Comparison of ENCODE assay signal across 1 cellular context in genomic region chr20:2839732-2840137, GRCh38.
TF ChIP-seq lines count a peak whose summit lies in the region.

No MANE protein-coding gene starts in this region.

TF ChIP-seq in HepG2, 621 proteins besides CTCF, POLR2A, EP300 and RAD21 (continues in another document):
- no peak for TF ChIP-seq PBX3 (CRISPR knock-in tag; IDR thresholded peaks at IDR 0.05; ENCODE audit: borderline replicate concordance)
- TF ChIP-seq SNRNP70 (IDR thresholded peaks at IDR 0.05; ENCODE audit: low read depth, low read length): no peak
- TF ChIP-seq ZNF263 (CRISPR knock-in tag; IDR thresholded peaks at IDR 0.05): no peak
- no peak for TF ChIP-seq HMG20B (CRISPR knock-in tag; conservative IDR thresholded peaks at IDR 0.05)
- TF ChIP-seq ZNF230 (CRISPR knock-in tag; IDR thresholded peaks at IDR 0.05): no peak
- 0 out of 2 replicates have a peak, but pooled peaks have one; percentile 25 for TF ChIP-seq ZNF124 (CRISPR knock-in tag; IDR thresholded peaks at IDR 0.05)
- no peak for TF ChIP-seq ZFYVE20 (CRISPR knock-in tag; IDR thresholded peaks at IDR 0.05; ENCODE audit: borderline replicate concordance, low read depth)
- TF ChIP-seq ZNF891 (CRISPR knock-in tag; IDR thresholded peaks at IDR 0.05): no peak
- no peak for TF ChIP-seq TRIM24 (CRISPR knock-in tag; IDR thresholded peaks at IDR 0.05)
- no peak for TF ChIP-seq SCMH1 (CRISPR knock-in tag; IDR thresholded peaks at IDR 0.05; ENCODE audit: borderline replicate concordance)
- TF ChIP-seq ZNF879 (CRISPR knock-in tag; IDR thresholded peaks at IDR 0.05): no peak
- no peak for TF ChIP-seq NFE2L2 (IDR thresholded peaks at IDR 0.05; ENCODE audit: low read length)
- TF ChIP-seq PRMT3 (CRISPR knock-in tag; IDR thresholded peaks at IDR 0.05; ENCODE audit: borderline replicate concordance, low read depth): no peak
- no peak for TF ChIP-seq E2F5 (CRISPR knock-in tag; conservative IDR thresholded peaks at IDR 0.05)
- TF ChIP-seq ZNF841 (CRISPR knock-in tag; IDR thresholded peaks at IDR 0.05; ENCODE audit: borderline replicate concordance): no peak
- TF ChIP-seq ZBTB40 (IDR thresholded peaks at IDR 0.05): no peak
- TF ChIP-seq ZBTB40 (CRISPR knock-in tag; IDR thresholded peaks at IDR 0.05): no peak; the same call in 1 of the 2 replicates
- no peak for TF ChIP-seq HDAC1 (CRISPR knock-in tag; IDR thresholded peaks at IDR 0.05)
- peak; percentile 12 for TF ChIP-seq PHF5A (CRISPR knock-in tag; IDR thresholded peaks at IDR 0.05; ENCODE audit: low read depth, unreplicated experiment)
- TF ChIP-seq ZNF576 (CRISPR knock-in tag; IDR thresholded peaks at IDR 0.05): no peak
- TF ChIP-seq HIVEP1 (CRISPR knock-in tag; IDR thresholded peaks at IDR 0.05): no peak
- 0 out of 2 replicates have a peak, but pooled peaks have one; percentile 13 for TF ChIP-seq ZC3H4 (CRISPR knock-in tag; IDR thresholded peaks at IDR 0.05; ENCODE audit: borderline replicate concordance)
- TF ChIP-seq ZNF326 (CRISPR knock-in tag; IDR thresholded peaks at IDR 0.05; ENCODE audit: borderline replicate concordance): no peak
- TF ChIP-seq ETS1 (CRISPR knock-in tag; IDR thresholded peaks at IDR 0.05): no peak
- 0 out of 2 replicates have a peak, but pooled peaks have one; percentile 2 for TF ChIP-seq ZSCAN22 (CRISPR knock-in tag; IDR thresholded peaks at IDR 0.05)
- TF ChIP-seq SIN3B (IDR thresholded peaks at IDR 0.05; ENCODE audit: low read length): no peak
- no peak for TF ChIP-seq SRSF1 (optimal IDR thresholded peaks at IDR 0.05; ENCODE audit: low read depth, low read length)
- TF ChIP-seq ZNF225 (CRISPR knock-in tag; IDR thresholded peaks at IDR 0.05): no peak
- TF ChIP-seq ZBTB37 (CRISPR knock-in tag; IDR thresholded peaks at IDR 0.05): no peak
- no peak for TF ChIP-seq ZNF570 (CRISPR knock-in tag; IDR thresholded peaks at IDR 0.05; ENCODE audit: borderline replicate concordance)
- no peak for TF ChIP-seq ZNF275 (CRISPR knock-in tag; IDR thresholded peaks at IDR 0.05; ENCODE audit: borderline replicate concordance)
- TF ChIP-seq UBTF (CRISPR knock-in tag; IDR thresholded peaks at IDR 0.05): no peak
- no peak for TF ChIP-seq ZNF639 (CRISPR knock-in tag; conservative IDR thresholded peaks at IDR 0.05)
- TF ChIP-seq ZNF24 (IDR thresholded peaks at IDR 0.05): no peak
- no peak for TF ChIP-seq ZBED4 (CRISPR knock-in tag; IDR thresholded peaks at IDR 0.05; ENCODE audit: borderline replicate concordance)
